8 cellular contexts compared by ENCODE assay signal in genomic region chr17:2064980-2065785, GRCh38. TPM values are rescaled to one million over a fixed set of nuclear protein-coding genes. Genes with fewer than 3 reads are reported as not detected.
DNase-seq lines count a peak whose midpoint lies in the region; ATAC-seq and TF ChIP-seq lines count a peak whose summit lies in the region.

No MANE protein-coding gene starts in this region.

- no peak overlapping the region for H2AFZ ChIP-seq in smooth muscle cell (ENCODE audit: low read depth)

- H3K79me2 ChIP-seq in smooth muscle cell (ENCODE audit: low read depth), result no peaks in the 10 kb centered on the region

- H3K4me1 ChIP-seq in smooth muscle cell (ENCODE audit: low read depth), result peaks cover 20% of the 10 kb centered on the region

- peak; percentile 80 for ATAC-seq in CD4-positive, alpha-beta T cell (ENCODE audit: poor library complexity)
- ATAC-seq in HG03039 (IDR thresholded peaks at IDR 0.05; ENCODE audit: unreplicated experiment), result no peak
- no peak for ATAC-seq in HG03097 (IDR thresholded peaks at IDR 0.05; ENCODE audit: low FRiP score, unreplicated experiment)
- no peak for ATAC-seq in HG03521 (IDR thresholded peaks at IDR 0.05; ENCODE audit: unreplicated experiment)

- H3K4me3 ChIP-seq in smooth muscle cell, result no peak overlapping the region

- peaks cover 6% of the 10 kb centered on the region for H3K4me1 Mint-ChIP-seq in CD4-positive, alpha-beta T cell (ENCODE audit: low read depth)

- H3K36me3 Mint-ChIP-seq in CD4-positive, alpha-beta T cell (ENCODE audit: low read depth), result peaks cover 97% of the 10 kb centered on the region

- H3K27me3 Mint-ChIP-seq in CD4-positive, alpha-beta T cell, result peaks cover 33% of the 10 kb centered on the region

- peaks cover 27% of the 10 kb centered on the region for H3F3A ChIP-seq in smooth muscle cell (ENCODE audit: low read depth)

- POLR2A ChIA-PET in CD4-positive, alpha-beta T cell (lab: Charles Lee), result no interaction called here

- H4K20me1 ChIP-seq in smooth muscle cell (ENCODE audit: low read depth), result no peaks in the 10 kb centered on the region

- CTCF ChIA-PET in CD4-positive, alpha-beta T cell (lab: Charles Lee), result interaction anchor here (1.1 to 1.4 kb wide), 2 partner anchors 179 to 180 kb away, joined by 3 to 4 read pairs; no protein-coding TSS in a partner anchor

- no peak for TF ChIP-seq EP300 in Ishikawa (IDR thresholded peaks at IDR 0.05; ENCODE audit: borderline replicate concordance)

- no peak overlapping the region for H3K27ac ChIP-seq in CD4-positive, alpha-beta T cell (ENCODE audit: low read depth, low read length)
- H3K27ac ChIP-seq in smooth muscle cell (ENCODE audit: low read depth), result peak overlapping the region; percentile 94

- H3K9ac ChIP-seq in smooth muscle cell (ENCODE audit: low read depth), result peak overlapping the region; percentile 65

- H3K4me3 Mint-ChIP-seq in CD4-positive, alpha-beta T cell, result no peak overlapping the region

- no peak for TF ChIP-seq CTCF in CD4-positive, alpha-beta T cell (IDR thresholded peaks at IDR 0.05)
- peak; percentile 27 for TF ChIP-seq CTCF in smooth muscle cell (IDR thresholded peaks at IDR 0.05; ENCODE audit: borderline replicate concordance, insufficient read depth, poor library complexity, severe bottlenecking)

- no peaks in the 10 kb centered on the region for H3K9me3 ChIP-seq in CD4-positive, alpha-beta T cell (ENCODE audit: control insufficient read depth, low read length)
- no peaks in the 10 kb centered on the region for H3K9me3 ChIP-seq in smooth muscle cell (replicated peaks; ENCODE audit: low read depth)

- peak in 5 of 10 experiments; percentile 29 to 38 (median 36) for DNase-seq in CD4-positive, alpha-beta T cell
- peak; percentile 52 for DNase-seq in activated CD8-positive, alpha-beta memory T cell treated with anti-CD3 and anti-CD28 coated beads, Interleukin-2, amount 50 U/mL, for 4 hours
- peak; percentile 39 for DNase-seq in germinal center (ENCODE audit: low spot score)
- no peak for DNase-seq in smooth muscle cell (lab: John Stamatoyannopoulos, UW; ENCODE audit: unreplicated experiment)

- H3K9me3 Mint-ChIP-seq in CD4-positive, alpha-beta T cell, result no peaks in the 10 kb centered on the region

- intact Hi-C loops in CD4-positive, alpha-beta T cell (cut with DNase I, micrococcal nuclease), result no loop called here

- whole genome bisulfite sequencing in smooth muscle cell (ENCODE audit: low lambda C conversion rate), result 89% methylated on average over 24 of the region's 24 CpGs

- no peaks in the 10 kb centered on the region for H3K27me3 ChIP-seq in CD4-positive, alpha-beta T cell (ENCODE audit: control insufficient read depth, insufficient read depth, low read length)
- H3K27me3 ChIP-seq in smooth muscle cell (ENCODE audit: low read depth), result no peaks in the 10 kb centered on the region

- TF ChIP-seq RAD21 in Ishikawa (IDR thresholded peaks at IDR 0.05; ENCODE audit: low read depth), result peak; percentile 28; the same call in 1 of the 2 replicates

- H3K36me3 ChIP-seq in smooth muscle cell (ENCODE audit: low read depth), result no peaks in the 10 kb centered on the region

- no peak overlapping the region for H3K27ac Mint-ChIP-seq in CD4-positive, alpha-beta T cell

- H3K4me2 ChIP-seq in smooth muscle cell, result no peak overlapping the region

TF ChIP-seq in Ishikawa, 13 proteins besides CTCF, POLR2A, EP300 and RAD21:
- TF ChIP-seq ZBTB7A (IDR thresholded peaks at IDR 0.05; ENCODE audit: low read depth), result no peak
- no peak for TF ChIP-seq YY1 (IDR thresholded peaks at IDR 0.05; ENCODE audit: low read depth)
- TF ChIP-seq TEAD4 (IDR thresholded peaks at IDR 0.05), result no peak
- no peak for TF ChIP-seq CREB1 (IDR thresholded peaks at IDR 0.05; ENCODE audit: low read depth)
- no peak for TF ChIP-seq MAX (IDR thresholded peaks at IDR 0.05)
- no peak for TF ChIP-seq FOXM1 (IDR thresholded peaks at IDR 0.05; ENCODE audit: borderline replicate concordance, low read depth)
- no peak for TF ChIP-seq REST (IDR thresholded peaks at IDR 0.05; ENCODE audit: low read depth)
- TF ChIP-seq TCF12 (IDR thresholded peaks at IDR 0.05; ENCODE audit: low read depth), result no peak
- no peak for TF ChIP-seq NFIC (IDR thresholded peaks at IDR 0.05)
- no peak for TF ChIP-seq EGR1 (IDR thresholded peaks at IDR 0.05)
- TF ChIP-seq, protein P1, sequence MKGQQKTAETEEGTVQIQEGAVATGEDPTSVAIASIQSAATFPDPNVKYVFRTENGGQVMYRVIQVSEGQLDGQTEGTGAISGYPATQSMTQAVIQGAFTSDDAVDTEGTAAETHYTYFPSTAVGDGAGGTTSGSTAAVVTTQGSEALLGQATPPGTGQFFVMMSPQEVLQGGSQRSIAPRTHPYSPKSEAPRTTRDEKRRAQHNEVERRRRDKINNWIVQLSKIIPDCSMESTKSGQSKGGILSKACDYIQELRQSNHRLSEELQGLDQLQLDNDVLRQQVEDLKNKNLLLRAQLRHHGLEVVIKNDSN (IDR thresholded peaks at IDR 0.05), result no peak
- TF ChIP-seq CEBPB (IDR thresholded peaks at IDR 0.05), result no peak
- no peak for TF ChIP-seq TAF1 (IDR thresholded peaks at IDR 0.05; ENCODE audit: low read depth)

RNA-seq across cellular contexts. Expression of gene HIC1, which starts 10.3 kb away (rescaled TPM):
- total RNA-seq in CD4-positive, alpha-beta T cell, result 1 to 10 TPM; 2.4 to 3.0 TPM
- total RNA-seq in smooth muscle cell, result 2.6 and 2.9 TPM in 2 replicates
- 3.5 and 5.2 TPM in 2 replicates for polyA plus RNA-seq in smooth muscle cell

RNA-seq across cellular contexts. Expression of gene OVCA2, which starts 23.4 kb away (rescaled TPM):
- 10 to 100 TPM; 34.4 to 35.1 TPM for total RNA-seq in CD4-positive, alpha-beta T cell
- total RNA-seq in smooth muscle cell, result 42.6 and 46.7 TPM in 2 replicates
- 47.6 and 59.5 TPM in 2 replicates for polyA plus RNA-seq in smooth muscle cell

RNA-seq across cellular contexts. Expression of gene DPH1, which starts 35.2 kb away (rescaled TPM):
- 100 to 1,000 TPM in 1 of 2 experiments, 10 to 100 TPM in 1; 96.4 to 101 TPM for total RNA-seq in CD4-positive, alpha-beta T cell
- 15.9 and 18.1 TPM in 2 replicates for total RNA-seq in smooth muscle cell
- 33.6 and 46.6 TPM in 2 replicates for polyA plus RNA-seq in smooth muscle cell

RNA-seq across cellular contexts. Expression of gene RTN4RL1, which starts 40.0 kb away (rescaled TPM):
- under 1 TPM; 0.06 to 0.11 TPM for total RNA-seq in CD4-positive, alpha-beta T cell
- total RNA-seq in smooth muscle cell, result not detected in 2 replicates
- not detected in 2 replicates for polyA plus RNA-seq in smooth muscle cell
